In genomic region chr5:14821721-14822120, GRCh38 we compare ENCODE assay signal across 17 cellular contexts.
"Had no signal": no experiment of that assay in that cellular context is flagged by ENCODE, and none has a peak within 500 bp of the region (broad histone marks: within the 10 kb centered on the region; RNA-seq: fewer than 3 reads in every experiment).

No MANE protein-coding gene starts in this region.

- DNase-seq: activated CD4-positive, alpha-beta T cell treated with anti-CD3 and anti-CD28 coated beads for 4 hours; activated naive CD4-positive, alpha-beta T cell treated with anti-CD3 and anti-CD28 coated beads, Interleukin-2, amount 10 ng/mL, durations not matched to agents 7 days and 5 days; adrenal gland; brain microvascular endothelial cell; cerebellar nuclear complex; heart right ventricle; islet precursor cell; ovary; small intestine; T1000; tibial artery; uterus had no signal

- ATAC-seq: left lobe of liver; stimulated activated effector memory CD8-positive, alpha-beta T cell treated with anti-CD3 and anti-CD28 coated beads, Interleukin-12 subunit alpha, Interleukin-12 subunit beta, amount 100 ng/mL, for 72 hours had no signal

- H3K27ac ChIP-seq: adrenal gland, brain microvascular endothelial cell, ovary, uterus, VCaP had no signal

- H3K9me3 ChIP-seq: adrenal gland, heart right ventricle, ovary, tibial artery, uterus had no signal

- H3K27me3 ChIP-seq: adrenal gland, brain microvascular endothelial cell, heart right ventricle, ovary, tibial artery, uterus had no signal

- H3K36me3 ChIP-seq: adrenal gland, brain microvascular endothelial cell, heart right ventricle, ovary, tibial artery, uterus had no signal

- H3K4me3 ChIP-seq: adrenal gland, heart right ventricle, ovary, tibial artery, uterus had no signal

- H3K27ac Mint-ChIP-seq: activated naive CD4-positive, alpha-beta T cell treated with anti-CD3 and anti-CD28 coated beads, Interleukin-2, amount 10 ng/mL, durations not matched to agents 7 days and 5 days; activated T-helper 2 cell treated with anti-CD3 and anti-CD28 coated beads, Interferon-gamma antibody, Interleukin-2, Interleukin-4, amounts not matched to agents 10 μg/mL and 5 μg/mL and 100 μg/mL, durations not matched to agents 14 hours and 24 hours and 36 hours; memory B cell; stimulated activated effector memory CD8-positive, alpha-beta T cell treated with anti-CD3 and anti-CD28 coated beads, Interleukin-12 subunit alpha, Interleukin-12 subunit beta, amount 100 ng/mL, for 72 hours had no signal

- H3K27me3 Mint-ChIP-seq: activated naive CD4-positive, alpha-beta T cell treated with anti-CD3 and anti-CD28 coated beads, Interleukin-2, amount 10 ng/mL, durations not matched to agents 7 days and 5 days; memory B cell had no signal

- H3K4me1 ChIP-seq: uterus had no signal

- H3K4me3 Mint-ChIP-seq: activated naive CD4-positive, alpha-beta T cell treated with anti-CD3 and anti-CD28 coated beads, Interleukin-2, amount 10 ng/mL, durations not matched to agents 7 days and 5 days; memory B cell; stimulated activated effector memory CD8-positive, alpha-beta T cell treated with anti-CD3 and anti-CD28 coated beads, Interleukin-12 subunit alpha, Interleukin-12 subunit beta, amount 100 ng/mL, for 72 hours had no signal
